8 cellular contexts compared by ENCODE assay signal in the genomic region with DNA sequence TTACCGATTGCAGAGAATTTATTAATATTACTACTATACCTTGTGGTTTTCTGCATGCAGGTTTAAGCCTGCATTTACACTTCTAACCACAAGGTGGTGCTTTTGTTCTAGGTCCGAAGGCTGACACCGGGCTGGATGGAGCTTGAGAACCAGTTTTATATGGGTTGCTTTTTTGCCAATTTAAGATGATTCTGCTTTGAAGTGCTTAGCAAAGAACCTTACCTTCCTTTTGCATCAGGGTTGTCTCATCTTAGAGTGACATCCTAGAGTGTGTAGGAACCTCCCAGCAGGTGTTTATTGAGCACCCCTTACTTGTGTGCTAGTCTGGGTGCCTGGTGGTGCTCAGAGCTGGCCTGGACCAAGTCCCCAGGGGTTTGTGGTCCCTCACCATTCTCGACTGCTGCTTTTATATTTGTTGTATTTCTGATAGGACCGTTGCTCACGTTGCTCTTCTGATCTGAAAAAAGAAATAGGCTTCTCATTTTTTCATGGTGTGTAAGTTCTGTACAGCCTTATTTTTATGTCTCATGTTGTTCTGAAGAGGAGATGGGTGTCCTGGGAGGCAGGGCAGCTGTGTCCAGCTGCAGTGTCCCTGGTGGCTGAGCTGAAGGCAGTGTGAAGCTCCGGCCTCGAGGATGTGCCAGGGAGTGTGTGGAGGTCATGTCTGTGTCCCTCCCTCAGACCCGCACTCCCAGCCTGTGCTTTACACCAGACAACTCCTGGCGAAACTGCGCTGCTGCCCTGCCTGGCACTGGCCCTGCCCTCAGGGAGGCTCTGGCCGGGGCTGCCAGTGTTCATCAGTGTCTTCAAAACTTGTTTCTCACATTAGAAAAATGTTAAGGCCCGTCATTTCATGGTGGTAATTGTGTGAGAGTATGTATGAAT. TPM values are rescaled to one million over a fixed set of nuclear protein-coding genes. Genes with fewer than 3 reads are reported as not detected.
A peak's percentile ranks its signal among the peaks of the same experiment; 100 is the strongest.
DNase-seq lines count a peak whose midpoint lies in the region; ATAC-seq and TF ChIP-seq lines count a peak whose summit lies in the region.

No MANE protein-coding gene starts in this region.

- H3K36me3 Mint-ChIP-seq in Caco-2 (ENCODE audit: insufficient read depth, unreplicated experiment): peaks cover 27% of the 10 kb centered on the region
- peaks cover 6% of the 10 kb centered on the region for H3K36me3 Mint-ChIP-seq in activated naive CD4-positive, alpha-beta T cell treated with anti-CD3 and anti-CD28 coated beads for 36 hours (ENCODE audit: low read depth)

- H3K27ac Mint-ChIP-seq in Caco-2 (ENCODE audit: unreplicated experiment): no peak overlapping the region
- H3K27ac Mint-ChIP-seq in activated naive CD4-positive, alpha-beta T cell treated with anti-CD3 and anti-CD28 coated beads for 36 hours: no peak overlapping the region

- H3K27me3 Mint-ChIP-seq in Caco-2 (ENCODE audit: insufficient read depth, unreplicated experiment): no peaks in the 10 kb centered on the region
- no peaks in the 10 kb centered on the region for H3K27me3 Mint-ChIP-seq in activated naive CD4-positive, alpha-beta T cell treated with anti-CD3 and anti-CD28 coated beads for 36 hours (ENCODE audit: low read depth)

- H3K27me3 ChIP-seq in Caco-2 (replicated peaks; ENCODE audit: control insufficient read depth, insufficient read depth, low read length) (no peaks in the 10 kb centered on the region), psoas muscle (ENCODE audit: insufficient read depth in 3 of 3, low read length in 2 of 3) (no peaks in the 10 kb centered on the region)

- no peaks in the 10 kb centered on the region for H3K4me1 ChIP-seq in Caco-2
- H3K4me1 ChIP-seq in psoas muscle: peaks cover 21% of the 10 kb centered on the region

- no peak overlapping the region for H3K4me3 ChIP-seq in Caco-2 (ENCODE audit: low read depth, low read length)
- H3K4me3 ChIP-seq in psoas muscle: no peak overlapping the region

- POLR2A ChIA-PET in Caco-2 (lab: Charles Lee): no interaction called here

- H3K9me3 ChIP-seq in Caco-2 (no peaks in the 10 kb centered on the region), psoas muscle (no peaks in the 10 kb centered on the region)

- BruUV-seq in Caco-2 (replicated peaks; lab: Mats Ljungman, UMichigan): no TSS peak

- intact Hi-C loops in Caco-2 (cut with micrococcal nuclease; ENCODE audit: unreplicated experiment) (loop anchor here (1.0 to 2.0 kb wide), 2 partner anchors 22 to 100 kb away; no protein-coding TSS in a partner anchor), head of caudate nucleus (cut with DNase I) (no loop called here), psoas muscle (cut with DNase I) (loop anchor here (2.0 to 5.0 kb wide), 2 partner anchors 99 to 100 kb away; no protein-coding TSS in a partner anchor)
- intact Hi-C loops in activated naive CD4-positive, alpha-beta T cell treated with anti-CD3 and anti-CD28 coated beads for 36 hours (cut with micrococcal nuclease): loop anchor here (5.0 kb wide), 1 partner anchor 109 kb away; no protein-coding TSS in a partner anchor

- WGBS in psoas muscle, 3 donors: 36 to 40% (median 38%) methylated on average over 13 of the region's 13 CpGs

- H3K9me3 Mint-ChIP-seq in Caco-2 (ENCODE audit: unreplicated experiment): no peaks in the 10 kb centered on the region
- H3K9me3 Mint-ChIP-seq in activated naive CD4-positive, alpha-beta T cell treated with anti-CD3 and anti-CD28 coated beads for 36 hours: no peaks in the 10 kb centered on the region

- ATAC-seq in GM19351 (IDR thresholded peaks at IDR 0.05; ENCODE audit: unreplicated experiment): peak; percentile 73
- peak; percentile 48 to 69 (median 58) for ATAC-seq in psoas muscle

- peak in 1 of 2 experiments; percentile 63 for DNase-seq in Caco-2
- DNase-seq in HK-2 (ENCODE audit: unreplicated experiment): peak; percentile 20
- DNase-seq in NOMO-1 treated with DMSO at 0.1 percent for 48 hours (lab: John Stamatoyannopoulos, UW; ENCODE audit: unreplicated experiment): peak; percentile 71
- peak; percentile 64 for DNase-seq in activated naive CD4-positive, alpha-beta T cell treated with anti-CD3 and anti-CD28 coated beads for 36 hours
- peak in 31 of 42 donors; percentile 34 to 87 (median 64) for DNase-seq in head of caudate nucleus
- DNase-seq in psoas muscle: no peak
- DNase-seq in GOT3 (lab: John Stamatoyannopoulos, UW): no peak

- H3K36me3 ChIP-seq in Caco-2 (ENCODE audit: control insufficient read depth, insufficient read depth, low read length) (0 out of 2 replicates have a peak, but pooled peaks cover 1% of the 10 kb centered on the region), psoas muscle (ENCODE audit: insufficient read depth in 1 of 2, low read depth in 1 of 2) (no peaks in the 10 kb centered on the region)

- no peak overlapping the region for H3K4me3 Mint-ChIP-seq in Caco-2 (ENCODE audit: unreplicated experiment)
- no peak overlapping the region for H3K4me3 Mint-ChIP-seq in activated naive CD4-positive, alpha-beta T cell treated with anti-CD3 and anti-CD28 coated beads for 36 hours

- H3K27ac ChIP-seq in psoas muscle: no peak overlapping the region

- H3K4me1 Mint-ChIP-seq in Caco-2 (ENCODE audit: low read depth, unreplicated experiment): peaks cover 18% of the 10 kb centered on the region
- peaks cover 27% of the 10 kb centered on the region for H3K4me1 Mint-ChIP-seq in activated naive CD4-positive, alpha-beta T cell treated with anti-CD3 and anti-CD28 coated beads for 36 hours (ENCODE audit: low read depth)

- TF ChIP-seq CTCF in Caco-2 (IDR thresholded peaks at IDR 0.05; ENCODE audit: insufficient read depth in 1 of 2, low read depth in 1 of 2, low read length in 1 of 2, severe bottlenecking in 1 of 2, unreplicated experiment in 1 of 2): peak; percentile 74 to 84
- peak; percentile 90 for TF ChIP-seq CTCF in psoas muscle (IDR thresholded peaks at IDR 0.05)

- CTCF ChIA-PET in Caco-2 (lab: Charles Lee): interaction anchor here (0.6 to 1.6 kb wide), 10 partner anchors 8 to 99 kb away, joined by 3 to 18 read pairs (median 4); no protein-coding TSS in a partner anchor
- CTCF ChIA-PET in activated naive CD4-positive, alpha-beta T cell treated with anti-CD3 and anti-CD28 coated beads for 36 hours (lab: Charles Lee): interaction anchor here (0.6 to 2.4 kb wide), 16 partner anchors 18 to 428 kb away, joined by 3 to 6 read pairs (median 3); no protein-coding TSS in a partner anchor

RNA-seq across cellular contexts. Expression of a gene that starts 54.3 kb away (rescaled TPM):
- total RNA-seq in Caco-2 (2022) (92.3 and 92.9 TPM in 2 replicates), psoas muscle (10 to 100 TPM; 29.2 to 49.6 (median 38.5) TPM)
- total RNA-seq in activated naive CD4-positive, alpha-beta T cell treated with anti-CD3 and anti-CD28 coated beads for 36 hours: 10 to 100 TPM; 57.9 to 59.0 TPM
- polyA plus RNA-seq in psoas muscle: 10 to 100 TPM; 29.0 to 31.2 (median 29.6) TPM

Comparison
In these comparisons a context has a peak if more than half of its experiments do, and no peak if none do; other contexts are left out.
1. DNase-seq: peak in HK-2 (single experiment), NOMO-1 treated with DMSO at 0.1 percent for 48 hours (single experiment), activated naive CD4-positive, alpha-beta T cell treated with anti-CD3 and anti-CD28 coated beads for 36 hours (single experiment) and head of caudate nucleus (31 of 42); none in psoas muscle (0 of 2) and GOT3 (single experiment).